1 cellular context compared by ENCODE assay signal in the genomic region with DNA sequence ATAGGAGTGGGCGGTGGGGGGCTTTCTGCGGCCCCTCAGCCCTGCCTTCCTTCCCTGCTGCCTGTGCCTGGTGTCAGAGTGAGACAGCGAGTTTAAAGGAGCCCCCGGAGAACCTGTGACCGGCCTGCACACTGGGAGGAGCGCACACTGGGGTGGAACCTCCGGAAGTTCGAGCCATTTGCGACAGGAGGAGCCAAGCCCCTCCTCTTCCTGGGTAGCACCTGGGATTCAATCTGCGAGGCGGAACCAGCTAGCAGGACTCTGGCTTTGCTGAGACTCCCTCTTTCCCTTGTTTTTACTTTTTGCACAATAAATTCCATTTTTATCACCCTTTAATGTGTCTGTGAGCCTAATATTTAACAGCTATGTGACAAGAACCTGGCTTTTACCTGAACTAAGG.
TF ChIP-seq lines count a peak whose summit lies in the region.

No MANE protein-coding gene starts in this region.

TF ChIP-seq in K562, 482 proteins besides CTCF, POLR2A, EP300 and RAD21 (continued from another document):
- TF ChIP-seq, protein P1, sequence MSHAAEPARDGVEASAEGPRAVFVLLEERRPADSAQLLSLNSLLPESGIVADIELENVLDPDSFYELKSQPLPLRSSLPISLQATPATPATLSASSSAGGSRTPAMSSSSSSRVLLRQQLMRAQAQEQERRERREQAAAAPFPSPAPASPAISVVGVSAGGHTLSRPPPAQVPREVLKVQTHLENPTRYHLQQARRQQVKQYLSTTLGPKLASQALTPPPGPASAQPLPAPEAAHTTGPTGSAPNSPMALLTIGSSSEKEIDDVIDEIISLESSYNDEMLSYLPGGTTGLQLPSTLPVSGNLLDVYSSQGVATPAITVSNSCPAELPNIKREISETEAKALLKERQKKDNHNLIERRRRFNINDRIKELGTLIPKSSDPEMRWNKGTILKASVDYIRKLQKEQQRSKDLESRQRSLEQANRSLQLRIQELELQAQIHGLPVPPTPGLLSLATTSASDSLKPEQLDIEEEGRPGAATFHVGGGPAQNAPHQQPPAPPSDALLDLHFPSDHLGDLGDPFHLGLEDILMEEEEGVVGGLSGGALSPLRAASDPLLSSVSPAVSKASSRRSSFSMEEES (CRISPR knock-in tag; IDR thresholded peaks at IDR 0.05): no peak
- TF ChIP-seq SRF (CRISPR knock-in tag; IDR thresholded peaks at IDR 0.05) (peak in 1 of 2 experiments; percentile 87; a peak in 2 of 4 replicates), NCOA6 (IDR thresholded peaks at IDR 0.05) (no peak), FUS (optimal IDR thresholded peaks at IDR 0.05; ENCODE audit: low read depth, low read length) (no peak)
